Comparison of ENCODE assay signal across 24 cellular contexts in the genomic region with DNA sequence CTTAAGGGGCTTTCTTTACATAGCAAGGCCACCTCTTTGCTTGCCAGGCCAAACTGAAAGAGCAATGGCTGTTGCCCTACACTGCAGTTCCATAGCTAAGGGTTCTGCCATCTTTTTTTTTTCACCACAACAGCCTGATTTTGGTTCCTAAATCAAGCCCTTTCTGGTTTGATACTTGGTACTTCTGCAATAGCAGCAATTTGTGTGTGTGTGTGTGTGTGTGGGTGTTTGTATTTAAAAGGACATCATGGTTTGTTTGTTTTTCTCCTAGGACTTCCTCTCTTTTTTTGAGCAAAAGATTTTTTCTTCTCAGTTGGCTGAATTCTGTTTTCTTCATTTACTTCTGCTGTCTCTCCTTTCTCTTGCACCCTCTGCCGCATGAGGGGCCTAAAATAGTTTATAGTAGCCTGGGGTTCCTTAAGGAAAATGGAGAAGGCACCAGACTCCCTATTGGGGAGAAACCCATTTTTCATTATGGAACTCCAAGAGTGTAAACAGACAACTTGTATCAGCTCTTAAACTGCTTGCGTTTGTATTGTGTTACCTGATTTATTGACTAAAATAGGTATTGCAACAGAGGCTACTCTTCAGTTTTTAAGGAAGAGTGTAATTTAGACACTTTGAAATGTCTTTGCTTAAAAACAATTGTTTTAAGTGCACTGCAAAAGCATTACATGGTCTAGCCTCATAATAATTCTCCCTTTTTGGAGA.
"Had no signal": no experiment of that assay in that cellular context is flagged by ENCODE, and none has a peak within 500 bp of the region (broad histone marks: within the 10 kb centered on the region; RNA-seq: fewer than 3 reads in every experiment).

No MANE protein-coding gene starts in this region.

- H3K27me3 Mint-ChIP-seq: IgD-negative memory B cell had no signal

- H3K27ac ChIP-seq: KMS-11, PC-9, Peyer's patch, SJCRH30 had no signal

- H3K4me1 ChIP-seq: Peyer's patch, SJCRH30 had no signal

- H3K36me3 ChIP-seq: Peyer's patch, SJCRH30 had no signal

- H3K27me3 ChIP-seq: Peyer's patch, SJCRH30 had no signal

- H3K4me3 Mint-ChIP-seq: IgD-negative memory B cell had no signal

- ATAC-seq: K562, Right ventricle myocardium inferior, SK-N-SH treated with all-trans-retinoic acid at 6 μM for 48 hours had no signal

- H3K4me3 ChIP-seq: K562, PC-9, Peyer's patch, SJCRH30 had no signal

- H3K9me3 ChIP-seq: Peyer's patch, SJCRH30 had no signal

- DNase-seq: Kasumi-1, MM.1S, NCI-H1092, NCI-H1105 treated with DMSO at 0.1 percent for 48 hours, NCI-H1417 treated with DMSO at 0.1 percent for 48 hours, NCI-H146, NCI-H1694 treated with DMSO at 0.1 percent for 48 hours, NCI-H1930, NCI-H2081, NCI-H2107, NCI-H2227 treated with DMSO at 0.1 percent for 48 hours, NCI-H524 treated with DMSO at 0.1 percent for 48 hours, NCI-H69, NCI-H774, OCI-M1, PC-9, Peyer's patch, SHP77 treated with DMSO at 0.1 percent for 48 hours, SJCRH30 had no signal

- H3K27ac Mint-ChIP-seq: IgD-negative memory B cell had no signal
